9 cellular contexts compared by ENCODE assay signal in genomic region chr19:39515551-39516191, GRCh38. TPM values are rescaled to one million over a fixed set of nuclear protein-coding genes. Genes with fewer than 3 reads are reported as not detected.
DNase-seq lines count a peak whose midpoint lies in the region; ATAC-seq and TF ChIP-seq lines count a peak whose summit lies in the region.
"Had no signal": no experiment of that assay in that cellular context is flagged by ENCODE, and none has a peak within 500 bp of the region (broad histone marks: within the 10 kb centered on the region; RNA-seq: fewer than 3 reads in every experiment).

No MANE protein-coding gene starts in this region.

- H3K4me3 ChIP-seq in kidney epithelial cell (ENCODE audit: low read depth, low read length) (peak overlapping the region; percentile 19), stomach smooth muscle (ENCODE audit: low read length in 2 of 2) (peak overlapping the region; percentile 55 to 68)

- H3K9me3 Mint-ChIP-seq in activated CD4-positive, alpha-beta memory T cell treated with anti-CD3 and anti-CD28 coated beads for 36 hours = no peaks in the 10 kb centered on the region
- H3K9me3 Mint-ChIP-seq in activated CD4-positive, alpha-beta memory T cell treated with anti-CD3 and anti-CD28 coated beads, Interleukin-2, amount 10 ng/mL, durations not matched to agents 7 days and 5 days = no peaks in the 10 kb centered on the region
- no peaks in the 10 kb centered on the region for H3K9me3 Mint-ChIP-seq in activated naive CD4-positive, alpha-beta T cell treated with anti-CD3 and anti-CD28 coated beads, Interleukin-2, amount 50 U/mL, for 24 hours

- POLR2A ChIA-PET in activated CD4-positive, alpha-beta memory T cell treated with anti-CD3 and anti-CD28 coated beads for 36 hours (lab: Charles Lee) = no interaction called here
- POLR2A ChIA-PET in activated CD4-positive, alpha-beta memory T cell treated with anti-CD3 and anti-CD28 coated beads, Interleukin-2, amount 10 ng/mL, durations not matched to agents 7 days and 5 days (lab: Charles Lee) = interaction anchor here (1.0 kb wide), 1 partner anchor 17 kb away, joined by 3 read pairs; the partner anchor contains the start of gene EID2B

- peaks cover 9% of the 10 kb centered on the region for H3K4me1 Mint-ChIP-seq in activated CD4-positive, alpha-beta memory T cell treated with anti-CD3 and anti-CD28 coated beads for 36 hours (ENCODE audit: low read depth)
- H3K4me1 Mint-ChIP-seq in activated CD4-positive, alpha-beta memory T cell treated with anti-CD3 and anti-CD28 coated beads, Interleukin-2, amount 10 ng/mL, durations not matched to agents 7 days and 5 days = peaks cover 10% of the 10 kb centered on the region
- H3K4me1 Mint-ChIP-seq in activated naive CD4-positive, alpha-beta T cell treated with anti-CD3 and anti-CD28 coated beads, Interleukin-2, amount 50 U/mL, for 24 hours = peaks cover 14% of the 10 kb centered on the region

- H3K4me3 Mint-ChIP-seq in activated CD4-positive, alpha-beta memory T cell treated with anti-CD3 and anti-CD28 coated beads for 36 hours = peak overlapping the region; percentile 16
- no peak overlapping the region for H3K4me3 Mint-ChIP-seq in activated CD4-positive, alpha-beta memory T cell treated with anti-CD3 and anti-CD28 coated beads, Interleukin-2, amount 10 ng/mL, durations not matched to agents 7 days and 5 days
- peak overlapping the region; percentile 87 for H3K4me3 Mint-ChIP-seq in activated naive CD4-positive, alpha-beta T cell treated with anti-CD3 and anti-CD28 coated beads, Interleukin-2, amount 50 U/mL, for 24 hours

- peaks cover 16% of the 10 kb centered on the region for H3K4me1 ChIP-seq in stomach smooth muscle (ENCODE audit: control insufficient read depth, insufficient read depth, low read length)

- no peak for TF ChIP-seq CTCF in kidney epithelial cell (IDR thresholded peaks at IDR 0.05; ENCODE audit: insufficient read depth, low read length, poor library complexity, severe bottlenecking)

- peaks cover 40% of the 10 kb centered on the region for H3K27me3 Mint-ChIP-seq in activated CD4-positive, alpha-beta memory T cell treated with anti-CD3 and anti-CD28 coated beads for 36 hours
- peaks cover 44% of the 10 kb centered on the region for H3K27me3 Mint-ChIP-seq in activated CD4-positive, alpha-beta memory T cell treated with anti-CD3 and anti-CD28 coated beads, Interleukin-2, amount 10 ng/mL, durations not matched to agents 7 days and 5 days
- H3K27me3 Mint-ChIP-seq in activated naive CD4-positive, alpha-beta T cell treated with anti-CD3 and anti-CD28 coated beads, Interleukin-2, amount 50 U/mL, for 24 hours = peaks cover 24% of the 10 kb centered on the region

- no peak overlapping the region for H3K27ac ChIP-seq in stomach smooth muscle (ENCODE audit: low read length)

- H3K27me3 ChIP-seq in kidney epithelial cell (ENCODE audit: control insufficient read depth, insufficient read depth, low read length) (peaks cover 38% of the 10 kb centered on the region), stomach smooth muscle (ENCODE audit: control insufficient read depth in 1 of 2, insufficient read depth in 2 of 2, low read length in 2 of 2) (peaks cover 29% of the 10 kb centered on the region in 2 donors)

- H3K36me3 ChIP-seq in kidney epithelial cell (ENCODE audit: control insufficient read depth, insufficient read depth, low read length) (no peaks in the 10 kb centered on the region), stomach smooth muscle (ENCODE audit: control insufficient read depth in 2 of 2, insufficient read depth in 2 of 2, low read length in 2 of 2) (no peaks in the 10 kb centered on the region)

- H3K36me3 Mint-ChIP-seq in activated CD4-positive, alpha-beta memory T cell treated with anti-CD3 and anti-CD28 coated beads for 36 hours = no peaks in the 10 kb centered on the region
- peaks cover 4% of the 10 kb centered on the region for H3K36me3 Mint-ChIP-seq in activated CD4-positive, alpha-beta memory T cell treated with anti-CD3 and anti-CD28 coated beads, Interleukin-2, amount 10 ng/mL, durations not matched to agents 7 days and 5 days (ENCODE audit: low read depth)
- H3K36me3 Mint-ChIP-seq in activated naive CD4-positive, alpha-beta T cell treated with anti-CD3 and anti-CD28 coated beads, Interleukin-2, amount 50 U/mL, for 24 hours = peaks cover 1% of the 10 kb centered on the region

- CTCF ChIA-PET in activated CD4-positive, alpha-beta memory T cell treated with anti-CD3 and anti-CD28 coated beads for 36 hours (lab: Charles Lee) = interaction anchor here (1.2 to 1.4 kb wide), 2 partner anchors 17 to 76 kb away, joined by 4 to 6 read pairs; partner anchors contain the start of gene EID2B
- CTCF ChIA-PET in activated CD4-positive, alpha-beta memory T cell treated with anti-CD3 and anti-CD28 coated beads, Interleukin-2, amount 10 ng/mL, durations not matched to agents 7 days and 5 days (lab: Charles Lee) = interaction anchor here (1.3 kb wide), 1 partner anchor 42 kb away, joined by 3 read pairs; no protein-coding TSS in a partner anchor

- no peaks in the 10 kb centered on the region for H3K9me3 ChIP-seq in stomach smooth muscle (ENCODE audit: control insufficient read depth in 2 of 2, low read length in 2 of 2)

- no peak overlapping the region for H3K9ac ChIP-seq in stomach smooth muscle (ENCODE audit: low read length in 2 of 2)

- no peak overlapping the region for H3K27ac Mint-ChIP-seq in activated CD4-positive, alpha-beta memory T cell treated with anti-CD3 and anti-CD28 coated beads for 36 hours
- H3K27ac Mint-ChIP-seq in activated CD4-positive, alpha-beta memory T cell treated with anti-CD3 and anti-CD28 coated beads, Interleukin-2, amount 10 ng/mL, durations not matched to agents 7 days and 5 days = no peak overlapping the region
- H3K27ac Mint-ChIP-seq in activated naive CD4-positive, alpha-beta T cell treated with anti-CD3 and anti-CD28 coated beads, Interleukin-2, amount 50 U/mL, for 24 hours = no peak overlapping the region

- ATAC-seq in GM21381 (IDR thresholded peaks at IDR 0.05; ENCODE audit: unreplicated experiment) = no peak

- intact Hi-C loops in activated CD4-positive, alpha-beta memory T cell treated with anti-CD3 and anti-CD28 coated beads for 36 hours (cut with micrococcal nuclease) = no loop called here

- DNase-seq in activated CD4-positive, alpha-beta memory T cell treated with anti-CD3 and anti-CD28 coated beads for 36 hours = peak; percentile 23
- DNase-seq in activated CD4-positive, alpha-beta memory T cell treated with anti-CD3 and anti-CD28 coated beads, Interleukin-2, amount 10 ng/mL, durations not matched to agents 7 days and 5 days = no peak
- DNase-seq in kidney epithelial cell (ENCODE audit: low read depth) (no peak), amygdala (lab: John Stamatoyannopoulos, UW) (no peak), AG08396 (ENCODE audit: low spot score) (no peak)

RNA-seq across cellular contexts. Expression of gene SELENOV, which starts 0.7 kb away (rescaled TPM):
- not detected for total RNA-seq in activated CD4-positive, alpha-beta memory T cell treated with anti-CD3 and anti-CD28 coated beads for 36 hours
- total RNA-seq in activated CD4-positive, alpha-beta memory T cell treated with anti-CD3 and anti-CD28 coated beads, Interleukin-2, amount 10 ng/mL, durations not matched to agents 7 days and 5 days = not detected
- 0.27 and 0.42 TPM in 2 replicates for total RNA-seq in kidney epithelial cell
- total RNA-seq: fibroblast of lung had no signal

RNA-seq across cellular contexts. Expression of gene DLL3, which starts 16.9 kb away (rescaled TPM):
- total RNA-seq in activated CD4-positive, alpha-beta memory T cell treated with anti-CD3 and anti-CD28 coated beads for 36 hours = under 1 TPM; 0.67 to 0.80 TPM
- total RNA-seq in activated CD4-positive, alpha-beta memory T cell treated with anti-CD3 and anti-CD28 coated beads, Interleukin-2, amount 10 ng/mL, durations not matched to agents 7 days and 5 days = under 1 TPM; 0.28 to 0.30 TPM
- 2.4 and 4.7 TPM in 2 replicates for total RNA-seq in kidney epithelial cell

RNA-seq across cellular contexts. Expression of gene EID2B, which starts 17.0 kb away (rescaled TPM):
- total RNA-seq in activated CD4-positive, alpha-beta memory T cell treated with anti-CD3 and anti-CD28 coated beads for 36 hours = 1 to 10 TPM; 3.3 to 3.8 TPM
- total RNA-seq in activated CD4-positive, alpha-beta memory T cell treated with anti-CD3 and anti-CD28 coated beads, Interleukin-2, amount 10 ng/mL, durations not matched to agents 7 days and 5 days = 1 to 10 TPM; 4.5 to 4.7 TPM
- 1.3 and 3.1 TPM in 2 replicates for total RNA-seq in kidney epithelial cell

RNA-seq across cellular contexts. Expression of gene EID2, which starts 24.3 kb away (rescaled TPM):
- total RNA-seq in activated CD4-positive, alpha-beta memory T cell treated with anti-CD3 and anti-CD28 coated beads for 36 hours = 10 to 100 TPM; 13.0 to 13.1 TPM
- 10 to 100 TPM; 14.8 to 15.2 TPM for total RNA-seq in activated CD4-positive, alpha-beta memory T cell treated with anti-CD3 and anti-CD28 coated beads, Interleukin-2, amount 10 ng/mL, durations not matched to agents 7 days and 5 days
- total RNA-seq in kidney epithelial cell = 11.6 and 14.4 TPM in 2 replicates

RNA-seq across cellular contexts. Expression of gene TIMM50, which starts 35.0 kb away (rescaled TPM):
- 10 to 100 TPM; 83.1 to 86.7 TPM for total RNA-seq in activated CD4-positive, alpha-beta memory T cell treated with anti-CD3 and anti-CD28 coated beads for 36 hours
- 10 to 100 TPM; 44.0 to 44.8 TPM for total RNA-seq in activated CD4-positive, alpha-beta memory T cell treated with anti-CD3 and anti-CD28 coated beads, Interleukin-2, amount 10 ng/mL, durations not matched to agents 7 days and 5 days
- total RNA-seq in kidney epithelial cell = 89.0 and 94.3 TPM in 2 replicates
